In the genomic region with DNA sequence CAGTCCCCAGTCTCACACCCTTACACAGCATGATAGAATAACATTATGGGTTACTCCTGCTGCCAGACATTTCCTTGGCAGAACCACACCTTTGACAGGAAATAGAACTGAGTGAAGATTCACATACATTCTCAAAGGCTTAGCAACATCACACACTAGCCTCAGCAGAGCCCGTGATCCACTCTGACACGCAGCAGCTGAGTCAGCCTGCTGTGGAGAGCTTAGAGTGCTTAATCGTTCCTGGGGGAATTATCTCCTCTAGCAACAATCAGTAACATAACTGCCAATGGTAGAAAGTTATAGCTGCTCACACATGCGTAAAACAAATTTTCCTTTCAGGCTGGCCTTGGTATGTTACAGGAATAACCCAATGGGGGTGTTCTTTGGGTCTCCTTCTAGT, we compare ENCODE assay signal across 9 cellular contexts.
DNase-seq lines count a peak whose midpoint lies in the region; ATAC-seq and TF ChIP-seq lines count a peak whose summit lies in the region.
"Had no signal": no experiment of that assay in that cellular context is flagged by ENCODE, and none has a peak within 500 bp of the region (broad histone marks: within the 10 kb centered on the region; RNA-seq: fewer than 3 reads in every experiment).

No MANE protein-coding gene starts in this region.

- POLR2A ChIA-PET in MCF 10A (lab: Yijun Ruan, JAX) = interaction anchor here (0.7 to 1.7 kb wide), 3 partner anchors 11 to 33 kb away, joined by 3 to 4 read pairs (median 3); no protein-coding TSS in a partner anchor
- POLR2A ChIA-PET in RWPE1 (lab: Yijun Ruan, JAX; ENCODE audit: low non-redundant PET) = no interaction called here

- TF ChIP-seq CTCF in MCF 10A (IDR thresholded peaks at IDR 0.05; ENCODE audit: unreplicated experiment) = no peak
- no peak for TF ChIP-seq CTCF in breast epithelium (IDR thresholded peaks at IDR 0.05)
- no peak for TF ChIP-seq CTCF in RWPE1 (conservative IDR thresholded peaks at IDR 0.05; ENCODE audit: low read depth)
- no peak for TF ChIP-seq CTCF in foreskin keratinocyte (conservative IDR thresholded peaks at IDR 0.05)
- TF ChIP-seq CTCF in upper lobe of left lung (IDR thresholded peaks at IDR 0.05) = no peak
- no peak for TF ChIP-seq CTCF in nephron progenitor cell (IDR thresholded peaks at IDR 0.05)

- intact Hi-C loops in MCF 10A (cut with micrococcal nuclease) = no loop called here
- intact Hi-C loops in breast epithelium (cut with DNase I; ENCODE audit: low total_unique reads) = no loop called here

- CTCF ChIA-PET in MCF 10A (lab: Yijun Ruan, JAX) (interaction anchor here (0.6 kb wide), 1 partner anchor 8 kb away, joined by 3 read pairs; no protein-coding TSS in a partner anchor), RWPE1 (lab: Yijun Ruan, JAX) (interaction anchor here (0.5 kb wide), 2 partner anchors 57 to 766 kb away, joined by 3 read pairs; no protein-coding TSS in a partner anchor)

- peaks cover 28% of the 10 kb centered on the region for H3K4me1 Mint-ChIP-seq in MCF 10A (ENCODE audit: insufficient read depth, unreplicated experiment)
- peaks cover 7% of the 10 kb centered on the region for H3K4me1 Mint-ChIP-seq in nephron progenitor cell

- no peaks in the 10 kb centered on the region for H3K9me3 ChIP-seq in breast epithelium
- H3K9me3 ChIP-seq in upper lobe of left lung = no peaks in the 10 kb centered on the region
- H3K9me3 ChIP-seq: uterus had no signal

- DNase-seq in MCF 10A (ENCODE audit: unreplicated experiment) = peak; percentile 63
- DNase-seq in breast epithelium (ENCODE audit: low spot score in 2 of 2) = no peak
- DNase-seq in RWPE1 (ENCODE audit: low spot score) = peak; percentile 73
- peak; percentile 98 to 99 for DNase-seq in foreskin keratinocyte
- DNase-seq in upper lobe of left lung = no peak
- no peak for DNase-seq in superior temporal gyrus (ENCODE audit: extremely low spot score)
- no peak for DNase-seq in nephron progenitor cell
- DNase-seq in stimulated activated CD4-positive, alpha-beta T cell treated with anti-CD3 and anti-CD28 coated beads, Interleukin-1b, Interleukin-23, amount 100 ng/mL, for 48 hours = no peak

- H3K4me3 ChIP-seq in breast epithelium (no peak overlapping the region), upper lobe of left lung (no peak overlapping the region)
- H3K4me3 ChIP-seq: uterus had no signal

- peak; percentile 99 for ATAC-seq in foreskin keratinocyte
- ATAC-seq in upper lobe of left lung (ENCODE audit: low FRiP score in 2 of 2) = peak; percentile 40 to 84

- H3K27ac Mint-ChIP-seq in MCF 10A (ENCODE audit: low read depth, unreplicated experiment) = peak overlapping the region; percentile 88
- H3K27ac Mint-ChIP-seq in nephron progenitor cell = no peak overlapping the region

- H3K27me3 ChIP-seq in breast epithelium = no peaks in the 10 kb centered on the region
- no peaks in the 10 kb centered on the region for H3K27me3 ChIP-seq in foreskin keratinocyte
- no peaks in the 10 kb centered on the region for H3K27me3 ChIP-seq in upper lobe of left lung
- H3K27me3 ChIP-seq: uterus had no signal

- H3K36me3 ChIP-seq in breast epithelium (no peaks in the 10 kb centered on the region), upper lobe of left lung (no peaks in the 10 kb centered on the region)
- H3K36me3 ChIP-seq: uterus had no signal

- no peak for TF ChIP-seq EP300 in upper lobe of left lung (IDR thresholded peaks at IDR 0.05)

- no peaks in the 10 kb centered on the region for H3K9me3 Mint-ChIP-seq in MCF 10A (ENCODE audit: unreplicated experiment)
- H3K9me3 Mint-ChIP-seq in nephron progenitor cell = no peaks in the 10 kb centered on the region

- H3K27ac ChIP-seq in breast epithelium (no peak overlapping the region), RWPE1 (peak overlapping the region; percentile 62), foreskin keratinocyte (peak overlapping the region; percentile 89), upper lobe of left lung (no peak overlapping the region)
- H3K27ac ChIP-seq: uterus had no signal

- H3K27me3 Mint-ChIP-seq in MCF 10A (ENCODE audit: insufficient read depth, unreplicated experiment) = no peaks in the 10 kb centered on the region
- peaks cover 3% of the 10 kb centered on the region for H3K27me3 Mint-ChIP-seq in nephron progenitor cell (ENCODE audit: low read depth, poor library complexity)

- H3K4me3 Mint-ChIP-seq in MCF 10A (ENCODE audit: unreplicated experiment) (no peak overlapping the region), nephron progenitor cell (no peak overlapping the region)

- BruUV-seq in MCF 10A (replicated peaks; lab: Mats Ljungman, UMichigan) = no TSS peak

- no peaks in the 10 kb centered on the region for H3K4me1 ChIP-seq in breast epithelium
- H3K4me1 ChIP-seq in foreskin keratinocyte = peaks cover 48% of the 10 kb centered on the region
- no peaks in the 10 kb centered on the region for H3K4me1 ChIP-seq in upper lobe of left lung
- H3K4me1 ChIP-seq: uterus had no signal

- WGBS in upper lobe of left lung, 2 donors = 65 to 75% methylated on average over 1 to 4 of the region's 4 CpGs

- H3K36me3 Mint-ChIP-seq in MCF 10A (ENCODE audit: insufficient read depth, unreplicated experiment) (no peaks in the 10 kb centered on the region), nephron progenitor cell (ENCODE audit: low read depth) (no peaks in the 10 kb centered on the region)

- no peak for TF ChIP-seq POLR2A in breast epithelium (IDR thresholded peaks at IDR 0.05)
- TF ChIP-seq POLR2A in upper lobe of left lung (IDR thresholded peaks at IDR 0.05) = no peak

Comparison
In these comparisons a context has a peak if more than half of its experiments do, and no peak if none do; other contexts are left out.
1. DNase-seq: peak in MCF 10A (single experiment), RWPE1 (single experiment) and foreskin keratinocyte (2 of 2); none in breast epithelium (0 of 2), upper lobe of left lung (0 of 2), superior temporal gyrus (single experiment), nephron progenitor cell (single experiment) and stimulated activated CD4-positive, alpha-beta T cell treated with anti-CD3 and anti-CD28 coated beads, Interleukin-1b, Interleukin-23, amount 100 ng/mL, for 48 hours (single experiment).
2. H3K27ac ChIP-seq: peak in RWPE1 (single experiment) and foreskin keratinocyte (single experiment); none in breast epithelium (0 of 2) and upper lobe of left lung (0 of 4).